20 cellular contexts compared by ENCODE assay signal in the genomic region with DNA sequence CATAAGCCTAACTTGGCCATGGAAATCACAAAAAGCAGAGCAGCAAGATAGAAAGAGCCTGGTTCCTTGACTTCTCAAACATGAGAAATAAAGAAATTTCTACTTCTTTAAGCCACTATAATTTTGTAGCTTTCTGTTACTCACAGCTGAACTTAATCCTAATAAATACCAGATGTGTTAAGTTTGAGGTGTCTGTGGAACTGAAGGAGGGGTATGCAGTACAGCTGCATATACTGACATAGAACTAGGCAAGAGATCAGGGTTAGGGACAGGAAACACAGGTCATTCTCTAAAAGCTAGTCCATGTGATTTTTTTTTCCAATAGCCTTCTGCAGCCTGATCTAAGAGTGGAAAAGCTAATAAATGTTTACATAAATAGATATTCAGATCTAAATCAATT.
A peak's percentile ranks its signal among the peaks of the same experiment; 100 is the strongest.
DNase-seq lines count a peak whose midpoint lies in the region; ATAC-seq and TF ChIP-seq lines count a peak whose summit lies in the region.
"Had no signal": no experiment of that assay in that cellular context is flagged by ENCODE, and none has a peak within 500 bp of the region (broad histone marks: within the 10 kb centered on the region; RNA-seq: fewer than 3 reads in every experiment).

No MANE protein-coding gene starts in this region.

- POLR2A ChIA-PET in HEK293T (lab: Yijun Ruan, JAX): no interaction called here

- no peak for TF ChIP-seq CTCF in astrocyte of the spinal cord (IDR thresholded peaks at IDR 0.05; ENCODE audit: low read depth, low read length)
- no peak for TF ChIP-seq CTCF in fibroblast of the aortic adventitia (IDR thresholded peaks at IDR 0.05; ENCODE audit: insufficient read depth, low read length)
- TF ChIP-seq CTCF in osteocyte (IDR thresholded peaks at IDR 0.05): no peak

- H3K36me3 Mint-ChIP-seq in osteocyte (ENCODE audit: unreplicated experiment): peaks cover 72% of the 10 kb centered on the region
- H3K36me3 Mint-ChIP-seq: CD14-positive monocyte had no signal

- no peak for ATAC-seq in right cardiac atrium
- ATAC-seq: Panc1 had no signal

- intact Hi-C loops in right cardiac atrium (cut with DNase I): no loop called here

- H3K27me3 Mint-ChIP-seq in osteocyte (ENCODE audit: unreplicated experiment): no peaks in the 10 kb centered on the region

- CTCF ChIA-PET in HEK293T (lab: Yijun Ruan, JAX): no interaction called here

- H3K9me3 ChIP-seq in right cardiac atrium (ENCODE audit: control insufficient read depth, low read length): no peaks in the 10 kb centered on the region
- H3K9me3 ChIP-seq: SJCRH30 had no signal

- peak overlapping the region; percentile 71 for H3K27ac Mint-ChIP-seq in osteocyte (ENCODE audit: unreplicated experiment)
- H3K27ac Mint-ChIP-seq: CD14-positive monocyte had no signal

- H3K27ac ChIP-seq in right cardiac atrium (ENCODE audit: low read length): no peak overlapping the region
- H3K27ac ChIP-seq: KMS-11, SJCRH30 had no signal

- peaks cover 72% of the 10 kb centered on the region for H3K4me1 Mint-ChIP-seq in osteocyte (ENCODE audit: unreplicated experiment)
- H3K4me1 Mint-ChIP-seq: CD14-positive monocyte had no signal

- H3K9me3 Mint-ChIP-seq in osteocyte (ENCODE audit: unreplicated experiment): peaks cover 5% of the 10 kb centered on the region

- no peaks in the 10 kb centered on the region for H3K27me3 ChIP-seq in right cardiac atrium (ENCODE audit: control insufficient read depth, insufficient read depth)
- H3K27me3 ChIP-seq: SJCRH30 had no signal

- H3K4me1 ChIP-seq in right cardiac atrium (ENCODE audit: control insufficient read depth, insufficient read depth, low read length): no peaks in the 10 kb centered on the region
- H3K4me1 ChIP-seq: SJCRH30 had no signal

- in situ Hi-C loops in astrocyte of the spinal cord (cut with HindIII; ENCODE audit: low sequenced_read_pairs): no loop called here

- DNase-seq in HCEC 1CT (peak; percentile 25), astrocyte of the spinal cord (ENCODE audit: low read depth, low spot score) (peak; percentile 31), fibroblast of the aortic adventitia (ENCODE audit: low read depth) (peak; percentile 37), osteocyte (ENCODE audit: extremely low spot score, unreplicated experiment) (no peak), COR-L47 (lab: John Stamatoyannopoulos, UW) (no peak), NCI-H345 treated with DMSO at 0.1 percent for 48 hours (lab: John Stamatoyannopoulos, UW; ENCODE audit: unreplicated experiment) (no peak), HEK293T (ENCODE audit: extremely low spot score) (no peak), right cardiac atrium (no peak)
- DNase-seq: ACHN; NCI-H1092 treated with DMSO at 0.1 percent for 48 hours; NCI-H1436 treated with DMSO at 0.1 percent for 48 hours; NCI-H1930; NCI-H2227 treated with DMSO at 0.1 percent for 48 hours; NCI-H524; NCI-H774; NK-92 treated with Interleukin-12 subunit alpha and Interleukin-12 subunit beta, amount 100 ng/mL, for 24 hours; SJCRH30 had no signal

- H3K4me3 Mint-ChIP-seq in osteocyte (ENCODE audit: unreplicated experiment): no peak overlapping the region
- H3K4me3 Mint-ChIP-seq: CD14-positive monocyte had no signal

- H3K4me3 ChIP-seq in astrocyte of the spinal cord (ENCODE audit: low read depth, low read length) (no peak overlapping the region), fibroblast of the aortic adventitia (ENCODE audit: low read depth, low read length) (no peak overlapping the region), right cardiac atrium (ENCODE audit: low read length) (no peak overlapping the region)
- H3K4me3 ChIP-seq: SJCRH30 had no signal

TF ChIP-seq in HEK293T, 16 proteins besides CTCF, POLR2A, EP300 and RAD21:
- TF ChIP-seq L3MBTL2 (conservative IDR thresholded peaks at IDR 0.05): no peak
- TF ChIP-seq ZNF384 (IDR thresholded peaks at IDR 0.05): no peak
- no peak for TF ChIP-seq PKNOX1 (IDR thresholded peaks at IDR 0.05)
- no peak for TF ChIP-seq ELF4 (IDR thresholded peaks at IDR 0.05)
- no peak for TF ChIP-seq FOXK2 (IDR thresholded peaks at IDR 0.05)
- no peak for TF ChIP-seq ARNT (IDR thresholded peaks at IDR 0.05)
- TF ChIP-seq SP1 (IDR thresholded peaks at IDR 0.05): no peak
- no peak for TF ChIP-seq HDGF (IDR thresholded peaks at IDR 0.05; ENCODE audit: borderline replicate concordance)
- no peak for TF ChIP-seq NFRKB (IDR thresholded peaks at IDR 0.05)
- no peak for TF ChIP-seq LEF1 (IDR thresholded peaks at IDR 0.05; ENCODE audit: borderline replicate concordance)
- TF ChIP-seq FOXM1 (IDR thresholded peaks at IDR 0.05; ENCODE audit: borderline replicate concordance): no peak
- TF ChIP-seq SUZ12 (IDR thresholded peaks at IDR 0.05): no peak
- TF ChIP-seq BHLHE40 (IDR thresholded peaks at IDR 0.05; ENCODE audit: borderline replicate concordance): no peak
- TF ChIP-seq TARDBP (IDR thresholded peaks at IDR 0.05): no peak
- no peak for TF ChIP-seq FOXA1 (IDR thresholded peaks at IDR 0.05)

Comparison
In these comparisons a context has a peak if more than half of its experiments do, and no peak if none do; other contexts are left out.
1. DNase-seq: peak in HCEC 1CT (single experiment), astrocyte of the spinal cord (single experiment) and fibroblast of the aortic adventitia (single experiment); none in osteocyte (single experiment), COR-L47 (single experiment), NCI-H345 treated with DMSO at 0.1 percent for 48 hours (single experiment), HEK293T (single experiment) and right cardiac atrium (0 of 3).